In genomic region chr9:77218612-77219011, GRCh38 we compare ENCODE assay signal across 15 cellular contexts. TPM values are rescaled to one million over a fixed set of nuclear protein-coding genes. Genes with fewer than 3 reads are reported as not detected.
DNase-seq lines count a peak whose midpoint lies in the region; TF ChIP-seq lines count a peak whose summit lies in the region.
"Had no signal": no experiment of that assay in that cellular context is flagged by ENCODE, and none has a peak within 500 bp of the region (broad histone marks: within the 10 kb centered on the region; RNA-seq: fewer than 3 reads in every experiment).

No MANE protein-coding gene starts in this region.

- no peaks in the 10 kb centered on the region for H3K9me3 ChIP-seq in A673 (ENCODE audit: low read depth, low read length, poor library complexity, severe bottlenecking)
- H3K9me3 ChIP-seq in H9 (ENCODE audit: control insufficient read depth, low read depth, low read length) = no peaks in the 10 kb centered on the region
- H3K9me3 ChIP-seq: upper lobe of left lung had no signal

- H3K27ac ChIP-seq in A673 (ENCODE audit: low read depth, low read length, poor library complexity, severe bottlenecking) = no peak overlapping the region
- no peak overlapping the region for H3K27ac ChIP-seq in H9 (ENCODE audit: insufficient read length, low read depth, low read length)
- H3K27ac ChIP-seq: upper lobe of left lung had no signal

- H4K8ac ChIP-seq in H9 (replicated peaks; ENCODE audit: insufficient read length, low read depth, low read length) = no peak overlapping the region

- intact Hi-C loops in A673 (cut with micrococcal nuclease; ENCODE audit: unreplicated experiment) = loop anchor here (5.0 kb wide), 1 partner anchor 51 kb away; no protein-coding TSS in a partner anchor

- H3K4me3 ChIP-seq in A673 (ENCODE audit: low read depth, low read length, poor library complexity, severe bottlenecking) (no peak overlapping the region), astrocyte of the spinal cord (ENCODE audit: low read depth, low read length) (no peak overlapping the region)
- H3K4me3 ChIP-seq: upper lobe of left lung had no signal

- H3K27me3 Mint-ChIP-seq in HFFc6 (ENCODE audit: insufficient read depth) (peaks cover 4% of the 10 kb centered on the region; the same call in 1 of the 2 replicates), H9 (ENCODE audit: low read depth) (no peaks in the 10 kb centered on the region)
- H3K27me3 Mint-ChIP-seq: activated CD8-positive, alpha-beta memory T cell treated with anti-CD3 and anti-CD28 coated beads, Interleukin-2, amount 10 ng/mL, durations not matched to agents 7 days and 5 days; activated naive CD8-positive, alpha-beta T cell; naive B cell had no signal

- H2BK15ac ChIP-seq in H9 (ENCODE audit: low read depth, low read length) = no peak overlapping the region

- H2BK20ac ChIP-seq in H9 (ENCODE audit: low read depth, low read length, poor library complexity, severe bottlenecking) = no peak overlapping the region

- H2BK5ac ChIP-seq in H9 (ENCODE audit: insufficient read length, low read length) = no peak overlapping the region

- POLR2A ChIA-PET in A673 (lab: Charles Lee; ENCODE audit: low non-redundant PET) = no interaction called here

- no peak overlapping the region for H2BK12ac ChIP-seq in H9 (ENCODE audit: insufficient read length, low read depth, low read length)

- H2AFZ ChIP-seq in H9 (ENCODE audit: low read length) = no peak overlapping the region

- no peaks in the 10 kb centered on the region for H3K79me2 ChIP-seq in H9 (ENCODE audit: insufficient read depth, low read length)

- H3K4me3 Mint-ChIP-seq in HFFc6 = peak overlapping the region; percentile 72
- no peak overlapping the region for H3K4me3 Mint-ChIP-seq in H9
- H3K4me3 Mint-ChIP-seq: activated CD8-positive, alpha-beta memory T cell treated with anti-CD3 and anti-CD28 coated beads, Interleukin-2, amount 10 ng/mL, durations not matched to agents 7 days and 5 days; activated naive CD8-positive, alpha-beta T cell; naive B cell had no signal

- H3K18ac ChIP-seq in H9 (ENCODE audit: insufficient read length, low read depth, low read length) = no peak overlapping the region

- no peak overlapping the region for H2AK5ac ChIP-seq in H9 (ENCODE audit: insufficient read length, low read length)

- H3K4me1 ChIP-seq in A673 (ENCODE audit: insufficient read depth, low read length, poor library complexity, severe bottlenecking) = no peaks in the 10 kb centered on the region
- no peaks in the 10 kb centered on the region; the same call in 1 of the 2 replicates for H3K4me1 ChIP-seq in H9 (ENCODE audit: insufficient read depth, low read length)
- H3K4me1 ChIP-seq: upper lobe of left lung had no signal

- no peaks in the 10 kb centered on the region for H3K79me1 ChIP-seq in H9 (ENCODE audit: insufficient read depth, low read depth, low read length, poor library complexity, severe bottlenecking)

- H3K4me2 ChIP-seq in H9 (ENCODE audit: insufficient read depth, insufficient read length, low read length) = no peak overlapping the region

- H3K4ac ChIP-seq in H9 (ENCODE audit: low read depth, low read length) = no peak overlapping the region

- H3K23ac ChIP-seq in H9 (ENCODE audit: insufficient read length, low read depth, low read length) = no peak overlapping the region

- no CpG with 5 or more reads among the region's 3 CpGs for WGBS in H9 (ENCODE audit: extremely low coverage, insufficient read length, low lambda C conversion rate)

- H3T11ph ChIP-seq in H9 (ENCODE audit: low read length) = no peak overlapping the region

- peaks cover 13% of the 10 kb centered on the region for H3K36me3 Mint-ChIP-seq in HFFc6 (ENCODE audit: low read depth)
- peaks cover 3 to 37% (median 14%) of the 10 kb centered on the region in 3 experiments; a peak in 5 of 7 replicates for H3K36me3 Mint-ChIP-seq in H9 (ENCODE audit: insufficient read depth in 1 of 3, low read depth in 3 of 3)

- TF ChIP-seq CTCF in A673 (conservative IDR thresholded peaks at IDR 0.05; ENCODE audit: low read depth, low read length) (no peak), HFFc6 (IDR thresholded peaks at IDR 0.05) (no peak), astrocyte of the spinal cord (IDR thresholded peaks at IDR 0.05; ENCODE audit: low read depth, low read length) (no peak), H9 (conservative IDR thresholded peaks at IDR 0.05) (no peak)

- H3K23me2 ChIP-seq in H9 (ENCODE audit: insufficient read length, low read depth, low read length, poor library complexity, severe bottlenecking) = no peaks in the 10 kb centered on the region

- H4K5ac ChIP-seq in H9 (ENCODE audit: insufficient read length, low read depth, low read length) = no peak overlapping the region

- no peak overlapping the region for H3K14ac ChIP-seq in H9 (ENCODE audit: insufficient read depth, low read length)

- peaks cover 41% of the 10 kb centered on the region for H3K4me1 Mint-ChIP-seq in HFFc6 (ENCODE audit: low read depth)
- H3K4me1 Mint-ChIP-seq in H9 = no peaks in the 10 kb centered on the region
- H3K4me1 Mint-ChIP-seq: activated CD8-positive, alpha-beta memory T cell treated with anti-CD3 and anti-CD28 coated beads, Interleukin-2, amount 10 ng/mL, durations not matched to agents 7 days and 5 days; naive B cell had no signal

- no peak overlapping the region for H4K91ac ChIP-seq in H9 (ENCODE audit: insufficient read length, low read depth, low read length)

- H3K27me3 ChIP-seq in A673 (replicated peaks; ENCODE audit: insufficient read depth, low read depth, low read length, poor library complexity) = no peaks in the 10 kb centered on the region
- H3K27me3 ChIP-seq in H9 (ENCODE audit: insufficient read depth, low read length) = no peaks in the 10 kb centered on the region
- H3K27me3 ChIP-seq: upper lobe of left lung had no signal

- H2BK120ac ChIP-seq in H9 (ENCODE audit: low read depth, low read length, poor library complexity, severe bottlenecking) = no peak overlapping the region

- H3K36me3 ChIP-seq in A673 (ENCODE audit: insufficient read depth, low read length, poor library complexity, severe bottlenecking) = no peaks in the 10 kb centered on the region

- H3K56ac ChIP-seq in H9 (ENCODE audit: insufficient read length, low read depth, low read length) = no peak overlapping the region

- H4K20me1 ChIP-seq in H9 (ENCODE audit: control insufficient read depth, insufficient read depth, insufficient read length) = no peaks in the 10 kb centered on the region

- H3K9me3 Mint-ChIP-seq in HFFc6 (no peaks in the 10 kb centered on the region), H9 (no peaks in the 10 kb centered on the region)
- H3K9me3 Mint-ChIP-seq: naive B cell had no signal

- H3K27ac Mint-ChIP-seq in HFFc6 (peak overlapping the region; percentile 74), H9 (0 out of 7 replicates have a peak overlapping the region, but pooled peaks of 1 of the 3 experiments have one; percentile 7)
- H3K27ac Mint-ChIP-seq: activated CD8-positive, alpha-beta memory T cell treated with anti-CD3 and anti-CD28 coated beads, Interleukin-2, amount 10 ng/mL, durations not matched to agents 7 days and 5 days; activated naive CD8-positive, alpha-beta T cell had no signal

- DNase-seq in A673 (ENCODE audit: low spot score) (peak; percentile 63), HFFc6 (peak; percentile 74), astrocyte of the spinal cord (ENCODE audit: low read depth, low spot score) (peak; percentile 55), hepatic stellate cell (ENCODE audit: low spot score) (peak; percentile 32), H9 (no peak), COLO668 (lab: John Stamatoyannopoulos, UW; ENCODE audit: unreplicated experiment) (no peak), NCI-H1930 (lab: John Stamatoyannopoulos, UW) (no peak), T-helper 2 cell (no peak)
- DNase-seq: activated CD8-positive, alpha-beta memory T cell treated with anti-CD3 and anti-CD28 coated beads, Interleukin-2, amount 10 ng/mL, durations not matched to agents 7 days and 5 days; MM.1S; naive B cell; NCI-H526 treated with DMSO at 0.1 percent for 48 hours; Right ventricle myocardium superior had no signal

- CTCF ChIA-PET in A673 (lab: Charles Lee) = no interaction called here

- in situ Hi-C loops in astrocyte of the spinal cord (cut with HindIII; ENCODE audit: low sequenced_read_pairs) = no loop called here

- no peak overlapping the region for H3K9ac ChIP-seq in H9 (ENCODE audit: extremely low read depth, insufficient read length, low read length)

- no TSS peak for BruUV-seq in A673 (replicated peaks; lab: Mats Ljungman, UMichigan)

RNA-seq across cellular contexts. Expression of gene VPS13A, which starts 41.3 kb away (rescaled TPM):
- total RNA-seq in A673 (2021) (32.2 and 39.5 TPM in 2 replicates), H9 (2021) (34.0 and 35.2 TPM in 2 replicates)
- total RNA-seq in HFFc6 (2021; fragmentation: NEBNext Ultra II Directional; extraction: Animal tissue kit (Norgen Biotek cat#: 25700)) = 10 to 100 TPM; 10.6 to 13.9 (median 13.2) TPM

Comparison
In these comparisons a context has a peak if more than half of its experiments do, and no peak if none do; other contexts are left out.
1. DNase-seq: peak in A673 (single experiment), HFFc6 (single experiment), astrocyte of the spinal cord (single experiment) and hepatic stellate cell (single experiment); none in H9 (single experiment), COLO668 (single experiment), NCI-H1930 (0 of 2) and T-helper 2 cell (0 of 5).